ENCODE assay signal across 8 cellular contexts in the genomic region with DNA sequence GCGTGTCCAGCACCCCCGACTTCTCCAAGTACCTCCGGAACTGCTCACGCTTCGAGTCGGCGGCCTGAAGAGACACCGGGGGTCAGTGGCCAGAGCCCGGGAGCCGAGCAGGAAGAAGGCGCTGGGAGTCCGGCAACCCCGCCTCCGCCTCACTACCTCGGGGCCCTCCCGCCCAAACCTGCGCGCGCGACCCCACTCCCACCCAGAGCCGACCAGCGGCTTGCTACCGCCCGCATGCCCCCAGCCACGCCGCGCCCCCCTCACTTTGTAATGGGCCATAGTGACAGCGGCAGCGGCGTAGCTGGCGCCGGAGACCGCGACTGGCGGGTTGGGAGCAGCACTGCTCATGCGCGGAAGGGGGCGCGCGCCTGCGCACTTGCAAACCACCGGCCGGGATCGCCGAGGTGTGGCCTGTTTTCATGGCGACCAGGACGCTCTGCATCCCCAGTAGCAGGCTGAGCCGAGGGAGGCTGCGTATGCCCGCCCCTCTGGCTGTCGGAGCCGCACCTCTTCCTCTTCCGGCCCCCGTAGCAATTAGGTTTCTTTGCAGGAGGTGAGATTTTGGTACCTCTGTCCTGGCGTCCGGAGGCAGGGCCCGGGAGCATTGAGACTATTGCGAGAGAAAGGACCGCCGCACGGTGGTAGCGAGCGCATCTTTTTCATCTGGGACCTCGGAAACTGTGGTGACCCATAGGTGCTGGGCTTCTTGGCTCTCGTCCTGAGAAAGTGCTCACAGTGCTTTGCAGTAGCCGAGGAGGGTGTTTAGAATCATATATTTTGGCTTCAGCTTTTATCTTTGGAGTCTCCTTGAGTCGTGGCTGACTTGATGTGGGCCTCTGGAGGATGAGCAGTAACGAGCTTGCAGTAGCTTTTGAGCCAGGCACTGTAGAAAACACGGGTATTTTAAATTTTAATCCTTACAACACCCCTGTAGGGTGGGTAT. TPM values are rescaled to one million over a fixed set of nuclear protein-coding genes. Genes with fewer than 3 reads are reported as not detected.
DNase-seq lines count a peak whose midpoint lies in the region; ATAC-seq, FAIRE-seq and TF ChIP-seq lines count a peak whose summit lies in the region.

A gene with protein sequence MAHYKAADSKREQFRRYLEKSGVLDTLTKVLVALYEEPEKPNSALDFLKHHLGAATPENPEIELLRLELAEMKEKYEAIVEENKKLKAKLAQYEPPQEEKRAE (minus strand): TSS at position 322 of the 943 bp plus-strand sequence. CDS start 43 bp downstream, at position 279.

- peaks cover 0 to 20% of the 10 kb centered on the region in 2 donors for H3K4me1 ChIP-seq in right atrium auricular region
- peaks cover 9% of the 10 kb centered on the region for H3K4me1 ChIP-seq in psoas muscle

- 0 to 1% (median 0%) methylated on average over 59 to 69 of the region's 69 CpGs for WGBS in psoas muscle, 3 donors

- no peaks in the 10 kb centered on the region for H3K9me3 ChIP-seq in right atrium auricular region
- H3K9me3 ChIP-seq in psoas muscle, result no peaks in the 10 kb centered on the region

- H3K27me3 ChIP-seq in right atrium auricular region (no peaks in the 10 kb centered on the region), psoas muscle (ENCODE audit: insufficient read depth in 3 of 3, low read length in 2 of 3) (no peaks in the 10 kb centered on the region)

- peak in 1 of 2 donors; percentile 14 for TF ChIP-seq CTCF in right atrium auricular region (IDR thresholded peaks at IDR 0.05)
- peak; percentile 11 for TF ChIP-seq CTCF in psoas muscle (IDR thresholded peaks at IDR 0.05)

- peak; percentile 98 for ATAC-seq in GM18498 (IDR thresholded peaks at IDR 0.05; ENCODE audit: unreplicated experiment)
- peak; percentile 92 for ATAC-seq in HG02938 (IDR thresholded peaks at IDR 0.05; ENCODE audit: unreplicated experiment)
- peak; percentile 99 to 100 (median 99) for ATAC-seq in psoas muscle

- H3K4me3 ChIP-seq in right atrium auricular region (peak within 1 kb of the TSS; percentile 74 to 79), psoas muscle (peak within 1 kb of the TSS; percentile 78)

- DNase-seq in NCI-H187 (lab: John Stamatoyannopoulos, UW) (peak; percentile 87 to 93), T-helper 2 cell (peak; percentile 92 to 98 (median 94)), anterior cingulate cortex (lab: John Stamatoyannopoulos, UW) (peak; percentile 78 to 98 (median 95)), right atrium auricular region (ENCODE audit: low spot score) (peak; percentile 95), psoas muscle (peak; percentile 95 to 98), urothelium cell line (ENCODE audit: low spot score) (peak; percentile 99)

- intact Hi-C loops in psoas muscle (cut with DNase I), result loop anchor here (5.0 to 10.0 kb wide), 3 partner anchors 119 to 219 kb away; a partner anchor contains a TSS

- FAIRE-seq in urothelium cell line (lab: Jason Lieb, UNC), result peak; percentile 95

- peak within 1 kb of the TSS; percentile 64 to 70 for H3K27ac ChIP-seq in right atrium auricular region
- peak within 1 kb of the TSS; percentile 77 for H3K27ac ChIP-seq in psoas muscle

- H3K36me3 ChIP-seq in right atrium auricular region (no peaks in the 10 kb centered on the region), psoas muscle (ENCODE audit: insufficient read depth in 1 of 2, low read depth in 1 of 2) (peaks cover 0 to 5% of the 10 kb centered on the region in 2 donors)

RNA-seq across cellular contexts. Expression of the gene that starts here (rescaled TPM):
- 1 to 10 TPM; 5.6 to 9.4 TPM for total RNA-seq in right atrium auricular region
- total RNA-seq in psoas muscle, result 10 to 100 TPM in 2 of 4 donors, 1 to 10 TPM in 2; 6.6 to 21.4 (median 10.5) TPM
- 10 to 100 TPM in 2 of 3 donors, 1 to 10 TPM in 1; 7.2 to 27.9 (median 11.7) TPM for polyA plus RNA-seq in psoas muscle

Comparison
In these comparisons a context has a peak if more than half of its experiments do, and no peak if none do; other contexts are left out.
1. Peak in every context shown above with its lines: DNase-seq, ATAC-seq, H3K4me3 ChIP-seq and H3K27ac ChIP-seq.